In the genomic region with DNA sequence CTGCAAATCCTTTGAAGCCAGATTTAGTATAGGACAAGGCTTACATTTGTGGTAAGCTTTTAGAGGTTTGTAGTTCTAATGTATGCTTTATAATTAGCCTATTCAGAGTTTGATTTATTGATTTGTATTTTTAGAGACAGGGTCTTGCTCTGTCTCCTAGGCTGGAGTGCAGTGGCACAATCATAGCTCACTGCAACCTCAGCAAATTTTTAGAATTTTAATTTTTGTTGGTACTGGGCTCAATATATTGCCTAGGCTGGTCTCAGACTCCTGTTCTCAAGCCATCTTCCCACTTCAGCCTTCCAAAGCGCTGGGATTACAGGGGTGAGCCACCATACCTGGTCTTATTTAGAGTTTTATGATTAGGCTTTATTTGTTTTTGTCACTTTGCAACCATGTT, we compare ENCODE assay signal across 1 cellular context.
TF ChIP-seq lines count a peak whose summit lies in the region.

No MANE protein-coding gene starts in this region.

TF ChIP-seq in IMR-90, 13 proteins besides CTCF, POLR2A, EP300 and RAD21:
- TF ChIP-seq CHD1 (IDR thresholded peaks at IDR 0.05; ENCODE audit: low read depth, low read length) (no peak), MAFK (IDR thresholded peaks at IDR 0.05; ENCODE audit: low read depth, low read length) (peak; percentile 43; the same call in 1 of the 2 replicates)
